In the genomic region with DNA sequence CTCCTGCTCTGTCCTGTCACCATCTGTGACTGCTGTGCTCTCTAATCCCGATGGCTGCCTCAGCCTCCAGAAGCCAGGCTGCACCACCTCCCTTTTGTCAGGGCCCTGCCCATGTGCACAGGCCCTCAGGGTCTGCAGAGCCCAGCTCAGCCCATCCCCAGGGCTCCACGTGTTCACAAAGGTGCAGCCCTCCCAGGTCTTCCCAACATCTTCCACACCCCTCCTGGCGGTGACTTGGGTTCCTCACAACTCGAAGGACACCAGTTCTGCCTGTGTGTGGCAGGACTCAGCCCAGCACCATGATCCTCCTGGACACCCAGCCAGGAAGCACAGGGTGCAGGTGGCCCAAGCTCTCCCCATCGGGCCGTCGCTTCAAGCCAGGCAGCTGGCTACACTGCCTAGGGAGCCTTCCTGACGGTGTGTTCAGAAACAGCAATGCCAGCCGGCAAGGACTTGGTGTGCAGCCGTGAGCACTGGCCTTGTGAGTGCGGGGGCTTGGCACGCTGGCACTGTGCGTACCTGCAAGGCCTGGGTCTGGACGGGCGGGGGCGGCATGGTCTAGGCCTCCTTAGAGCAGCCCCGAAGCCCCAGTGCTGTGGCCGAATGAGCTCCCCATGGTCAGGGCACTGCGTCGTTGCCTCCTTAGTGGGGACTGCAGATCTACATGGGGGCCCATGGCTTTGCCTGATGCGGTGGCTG, we compare ENCODE assay signal across 18 cellular contexts.
"Had no signal": no experiment of that assay in that cellular context is flagged by ENCODE, and none has a peak within 500 bp of the region (broad histone marks: within the 10 kb centered on the region; RNA-seq: fewer than 3 reads in every experiment).

No MANE protein-coding gene starts in this region.

- H3K36me3 ChIP-seq: esophagus squamous epithelium, heart right ventricle, spleen, thyroid gland had no signal

- H3K9me3 ChIP-seq: esophagus squamous epithelium, heart right ventricle, spleen, thyroid gland had no signal

- H3K4me3 ChIP-seq: esophagus squamous epithelium, heart right ventricle, spleen, thyroid gland had no signal

- DNase-seq: activated CD4-positive, alpha-beta T cell treated with anti-CD3 and anti-CD28 coated beads, Interleukin-2, amount 50 U/mL, for 1 hour; activated CD8-positive, alpha-beta memory T cell treated with anti-CD3 and anti-CD28 coated beads for 24 hours; activated CD8-positive, alpha-beta memory T cell treated with anti-CD3 and anti-CD28 coated beads, Interleukin-2, amount 50 U/mL, for 48 hours; activated effector memory CD4-positive, alpha-beta T cell treated with anti-CD3 and anti-CD28 coated beads, Interleukin-2, amount 50 U/mL, for 16 hours; activated T-cell treated with anti-CD3 and anti-CD28 coated beads, Interleukin-2, amount 50 U/mL, for 72 hours; effector CD8-positive, alpha-beta T cell; esophagus squamous epithelium; heart right ventricle; occipital lobe; retina; spleen; stimulated activated naive CD4-positive, alpha-beta T cell; T-cell; thyroid gland had no signal

- FAIRE-seq: endothelial cell of umbilical vein, urothelium cell line had no signal

- H3K4me1 ChIP-seq: esophagus squamous epithelium, heart right ventricle, spleen had no signal

- H3K27me3 ChIP-seq: thyroid gland had no signal

- H3K27ac ChIP-seq: esophagus squamous epithelium, heart right ventricle, spleen, thyroid gland had no signal

- ATAC-seq: activated naive CD4-positive, alpha-beta T cell treated with anti-CD3 and anti-CD28 coated beads, Interleukin-2, amount 50 U/mL, for 72 hours; activated T-cell treated with anti-CD3 and anti-CD28 coated beads, Interleukin-2, amount 50 U/mL, for 72 hours; natural killer cell treated with Interleukin-12 subunit alpha and Interleukin-12 subunit beta and Interleukin-15 and Interleukin-18, amount 100 ng/mL, for 72 hours; T-cell had no signal
